32 cellular contexts compared by ENCODE assay signal in genomic region chr11:39412117-39412516, GRCh38.
"Had no signal": no experiment of that assay in that cellular context is flagged by ENCODE, and none has a peak within 500 bp of the region (broad histone marks: within the 10 kb centered on the region; RNA-seq: fewer than 3 reads in every experiment).

No MANE protein-coding gene starts in this region.

- DNase-seq: activated B cell treated with CpG ODN at 0.5 μM for 24 hours; activated CD4-positive, alpha-beta memory T cell treated with anti-CD3 and anti-CD28 coated beads for 36 hours; activated CD4-positive, alpha-beta T cell treated with anti-CD3 and anti-CD28 coated beads for 4 hours; activated CD4-positive, alpha-beta T cell treated with anti-CD3 and anti-CD28 coated beads, Interleukin-2, amount 10 ng/mL, durations not matched to agents 24 days and 14 days; activated CD4-positive, alpha-beta T cell treated with anti-CD3 and anti-CD28 coated beads, Interleukin-2, amount 50 U/mL, for 1 hour; activated CD4-positive, alpha-beta T cell treated with anti-CD3 and anti-CD28 coated beads, Interleukin-2, amount 50 U/mL, for 4 hours; activated CD4-positive, CD25-positive, alpha-beta regulatory T cell treated with anti-CD3 and anti-CD28 coated beads, Interleukin-2, amount 50 U/mL, for 72 hours; activated CD8-positive, alpha-beta memory T cell treated with anti-CD3 and anti-CD28 coated beads, Interleukin-2, amount 50 U/mL, for 4 hours; activated CD8-positive, alpha-beta T cell treated with anti-CD3 and anti-CD28 coated beads for 36 hours; activated effector memory CD4-positive, alpha-beta T cell treated with anti-CD3 and anti-CD28 coated beads, Interleukin-2, amount 50 U/mL, for 16 hours; activated gamma-delta T cell treated with Interleukin-2 at 50 U/mL for 16 hours; activated naive CD4-positive, alpha-beta T cell; activated naive CD4-positive, alpha-beta T cell treated with anti-CD3 and anti-CD28 coated beads for 36 hours; activated naive CD4-positive, alpha-beta T cell treated with anti-CD3 and anti-CD28 coated beads, Interleukin-2, amount 50 U/mL, for 16 hours; activated naive CD8-positive, alpha-beta T cell treated with anti-CD3 and anti-CD28 coated beads for 36 hours; activated T-cell treated with anti-CD3 and anti-CD28 coated beads for 4 hours; activated T-cell treated with anti-CD3 and anti-CD28 coated beads, Interleukin-2, amount 50 U/mL, for 1 hour; activated T-cell treated with anti-CD3 and anti-CD28 coated beads, Interleukin-2, amount 50 U/mL, for 4 hours; activated T-cell treated with anti-CD3 and anti-CD28 coated beads, Interleukin-2, amount 50 U/mL, for 72 hours; adrenal gland; amniotic stem cell; aorta; body of pancreas; brain microvascular endothelial cell; central memory CD4-positive, alpha-beta T cell; T-helper 1 cell; T-helper 2 cell; T-helper 9 cell had no signal

- FAIRE-seq: astrocyte, TTC549 had no signal

- ATAC-seq: activated CD8-positive, alpha-beta T cell treated with anti-CD3 and anti-CD28 coated beads for 36 hours; activated naive CD4-positive, alpha-beta T cell treated with anti-CD3 and anti-CD28 coated beads, Interleukin-2, amount 50 U/mL, for 72 hours; activated T-cell treated with anti-CD3 and anti-CD28 coated beads, Interleukin-2, amount 50 U/mL, for 4 hours; activated T-cell treated with anti-CD3 and anti-CD28 coated beads, Interleukin-2, amount 50 U/mL, for 72 hours; activated T-helper 17 cell treated with anti-CD3 and anti-CD28 coated beads, Interleukin-2, amount 50 U/mL, for 72 hours; body of pancreas had no signal
